Comparison of ENCODE assay signal across 26 cellular contexts in genomic region chr2:147365577-147365976, GRCh38.
DNase-seq lines count a peak whose midpoint lies in the region; ATAC-seq and TF ChIP-seq lines count a peak whose summit lies in the region.
"Had no signal": no experiment of that assay in that cellular context is flagged by ENCODE, and none has a peak within 500 bp of the region (broad histone marks: within the 10 kb centered on the region; RNA-seq: fewer than 3 reads in every experiment).

No MANE protein-coding gene starts in this region.

- H4K91ac ChIP-seq in neuronal stem cell (ENCODE audit: low read depth, low read length, poor library complexity) = no peak overlapping the region

- H3K79me1 ChIP-seq in neuronal stem cell (ENCODE audit: low read depth, low read length) = no peaks in the 10 kb centered on the region

- no peaks in the 10 kb centered on the region for H4K20me1 ChIP-seq in DND-41 (ENCODE audit: insufficient read depth, low read length)

- H3K23ac ChIP-seq in neuronal stem cell (ENCODE audit: low read depth, low read length, poor library complexity) = no peak overlapping the region

- H3K27me3 ChIP-seq in DND-41 (ENCODE audit: insufficient read depth, low read length, poor library complexity) (no peaks in the 10 kb centered on the region), neuronal stem cell (ENCODE audit: control insufficient read depth in 3 of 3, insufficient read depth in 3 of 3, low read depth in 1 of 3, low read length in 3 of 3) (no peaks in the 10 kb centered on the region), colonic mucosa (no peaks in the 10 kb centered on the region)
- H3K27me3 ChIP-seq: breast epithelium, gastrocnemius medialis, transverse colon had no signal

- H3K4me1 ChIP-seq in DND-41 (ENCODE audit: insufficient read depth, low read length) = peaks cover 23% of the 10 kb centered on the region
- no peaks in the 10 kb centered on the region for H3K4me1 ChIP-seq in neuronal stem cell (ENCODE audit: control insufficient read depth in 2 of 2, insufficient read depth in 1 of 2, low read depth in 1 of 2, low read length in 2 of 2)
- H3K4me1 ChIP-seq in colonic mucosa = no peaks in the 10 kb centered on the region
- H3K4me1 ChIP-seq: breast epithelium, gastrocnemius medialis had no signal

- H2BK15ac ChIP-seq in neuronal stem cell (ENCODE audit: low read length) = no peak overlapping the region

- DNase-seq in DND-41 (no peak), NCI-H524 (lab: John Stamatoyannopoulos, UW) (peak; percentile 48 to 92), fibroblast of gingiva (ENCODE audit: low read depth) (peak; percentile 6), neuronal stem cell (ENCODE audit: low spot score) (no peak), colonic mucosa (no peak), T1000 (lab: John Stamatoyannopoulos, UW) (no peak), retina (no peak)
- DNase-seq: activated CD4-positive, alpha-beta memory T cell treated with anti-CD3 and anti-CD28 coated beads for 36 hours; activated effector memory CD4-positive, alpha-beta T cell treated with anti-CD3 and anti-CD28 coated beads, Interleukin-2, amount 50 U/mL, for 16 hours; activated naive CD8-positive, alpha-beta T cell treated with anti-CD3 and anti-CD28 coated beads, Interleukin-2, amount 50 U/mL, for 24 hours; CD8-positive, alpha-beta memory T cell; DMS79; erythroblast; gastrocnemius medialis; H9; kidney glomerular epithelial cell; naive B cell; NCI-H2029; NCI-H526; Right ventricle myocardium superior; stimulated activated CD4-positive, alpha-beta T cell treated with anti-CD3 and anti-CD28 coated beads, Interleukin-2, amount 100 ng/mL, for 48 hours; stimulated activated naive CD8-positive, alpha-beta T cell treated with anti-CD3 and anti-CD28 coated beads, Interleukin-15, Interleukin-2, amounts not matched to agents 100 U/mL and 50 U/mL, for 24 hours; transverse colon had no signal

- no peak overlapping the region for H2BK120ac ChIP-seq in neuronal stem cell (ENCODE audit: low read depth, low read length)

- H3K14ac ChIP-seq in neuronal stem cell (ENCODE audit: low read length) = no peak overlapping the region

- no peak for ATAC-seq in DND-41 (ENCODE audit: insufficient read depth, low read depth)
- ATAC-seq: activated naive CD8-positive, alpha-beta T cell treated with anti-CD3 and anti-CD28 coated beads, Interleukin-2, amount 50 U/mL, for 24 hours; gastrocnemius medialis; stimulated activated naive CD8-positive, alpha-beta T cell treated with anti-CD3 and anti-CD28 coated beads, Interleukin-15, Interleukin-2, amounts not matched to agents 100 U/mL and 50 U/mL, for 24 hours had no signal

- H3K27ac ChIP-seq in DND-41 (ENCODE audit: low read length) (peak overlapping the region; percentile 58), neuronal stem cell (replicated peaks; ENCODE audit: low read length) (no peak overlapping the region), colonic mucosa (no peak overlapping the region)
- H3K27ac ChIP-seq: breast epithelium, gastrocnemius medialis, skin epidermis, transverse colon, VCaP had no signal

- no peak overlapping the region for H4K8ac ChIP-seq in neuronal stem cell (ENCODE audit: low read depth, low read length)

- peak overlapping the region; percentile 70 for H2AFZ ChIP-seq in DND-41 (ENCODE audit: low read depth, low read length)
- peak overlapping the region; percentile 34 for H2AFZ ChIP-seq in neuronal stem cell (ENCODE audit: low read length)

- no peaks in the 10 kb centered on the region for H3K9me3 ChIP-seq in DND-41 (ENCODE audit: insufficient read depth, low read length, severe bottlenecking)
- no peaks in the 10 kb centered on the region for H3K9me3 ChIP-seq in neuronal stem cell (replicated peaks in 1 of 2; ENCODE audit: control insufficient read depth in 2 of 2, insufficient read depth in 1 of 2, low read depth in 1 of 2, low read length in 2 of 2)
- H3K9me3 ChIP-seq in colonic mucosa = no peaks in the 10 kb centered on the region
- H3K9me3 ChIP-seq: breast epithelium, gastrocnemius medialis, transverse colon had no signal

- peak overlapping the region; percentile 56 for H3K4me2 ChIP-seq in DND-41 (ENCODE audit: insufficient read depth, low read length)
- no peak overlapping the region for H3K4me2 ChIP-seq in neuronal stem cell (ENCODE audit: insufficient read depth, low read length, poor library complexity, severe bottlenecking)

- no CpG with 5 or more reads among the region's 3 CpGs for WGBS in neuronal stem cell (ENCODE audit: extremely low coverage in 2 of 2, insufficient read length in 2 of 2, insufficient replicate concordance in 1 of 2), 2 donors

- TF ChIP-seq CTCF in DND-41 (IDR thresholded peaks at IDR 0.05; ENCODE audit: borderline replicate concordance, extremely low read depth, low read length, poor library complexity, severe bottlenecking) (no peak), colonic mucosa (IDR thresholded peaks at IDR 0.05) (no peak)

- no peak overlapping the region for H3K18ac ChIP-seq in neuronal stem cell (ENCODE audit: low read length)

- H2BK12ac ChIP-seq in neuronal stem cell (ENCODE audit: low read length) = no peak overlapping the region

- no peaks in the 10 kb centered on the region for H3K79me2 ChIP-seq in DND-41 (ENCODE audit: insufficient read depth, low read length)

- H3K4me3 ChIP-seq in DND-41 (ENCODE audit: low read depth in 1 of 2, low read length in 2 of 2) (peak overlapping the region in 1 of 2 experiments; percentile 23; a peak in 1 of 4 replicates), neuronal stem cell (ENCODE audit: low read length in 2 of 2) (no peak overlapping the region), colonic mucosa (no peak overlapping the region)
- H3K4me3 ChIP-seq: breast epithelium, gastrocnemius medialis, skin epidermis, transverse colon had no signal

- H3K36me3 ChIP-seq in DND-41 (ENCODE audit: insufficient read depth, low read length) (no peaks in the 10 kb centered on the region), neuronal stem cell (replicated peaks in 1 of 2; ENCODE audit: control insufficient read depth in 2 of 2, insufficient read depth in 2 of 2, low read length in 2 of 2) (no peaks in the 10 kb centered on the region), colonic mucosa (no peaks in the 10 kb centered on the region)
- H3K36me3 ChIP-seq: breast epithelium, gastrocnemius medialis, transverse colon had no signal

- H3K4ac ChIP-seq in neuronal stem cell (ENCODE audit: low read length) = no peak overlapping the region

- no peak overlapping the region for H2BK5ac ChIP-seq in neuronal stem cell (ENCODE audit: low read length)

- no peak overlapping the region for H2AK5ac ChIP-seq in neuronal stem cell (ENCODE audit: low read depth, low read length)

- H3K9ac ChIP-seq in DND-41 (ENCODE audit: low read depth, low read length) = no peak overlapping the region
- no peak overlapping the region for H3K9ac ChIP-seq in neuronal stem cell (ENCODE audit: low read depth, low read length, poor library complexity)
- no peak overlapping the region for H3K9ac ChIP-seq in colonic mucosa (ENCODE audit: low read depth in 2 of 2, low read length in 2 of 2)

- intact Hi-C loops in colonic mucosa (cut with DNase I) = no loop called here

Comparison
In these comparisons a context has a peak if more than half of its experiments do, and no peak if none do; other contexts are left out.
1. DNase-seq: peak in NCI-H524 (2 of 2) and fibroblast of gingiva (single experiment); none in DND-41 (single experiment), neuronal stem cell (single experiment), colonic mucosa (single experiment), T1000 (single experiment) and retina (single experiment).